8 cellular contexts compared by ENCODE assay signal in genomic region chr10:27505537-27505936, GRCh38. TPM values are rescaled to one million over a fixed set of nuclear protein-coding genes. Genes with fewer than 3 reads are reported as not detected.
DNase-seq lines count a peak whose midpoint lies in the region; ATAC-seq and TF ChIP-seq lines count a peak whose summit lies in the region.
"Not testable (repeated sequence)": the region's sequence is repeated elsewhere in the genome, so short reads cannot be mapped to it uniquely, and the experiment has no call there.

No MANE protein-coding gene starts in this region.

- H3K4me1 Mint-ChIP-seq in activated naive CD4-positive, alpha-beta T cell treated with anti-CD3 and anti-CD28 coated beads, Interleukin-2, amount 10 ng/mL, durations not matched to agents 7 days and 5 days = peaks cover 57% of the 10 kb centered on the region
- peaks cover 61 to 74% of the 10 kb centered on the region in 2 donors for H3K4me1 Mint-ChIP-seq in immature natural killer cell
- H3K4me1 Mint-ChIP-seq in stimulated activated naive CD8-positive, alpha-beta T cell treated with anti-CD3 and anti-CD28 coated beads, Interleukin-15, amount 100 ng/mL, for 72 hours = peaks cover 57% of the 10 kb centered on the region

- peaks cover 35% of the 10 kb centered on the region for H3K36me3 Mint-ChIP-seq in activated naive CD4-positive, alpha-beta T cell treated with anti-CD3 and anti-CD28 coated beads, Interleukin-2, amount 10 ng/mL, durations not matched to agents 7 days and 5 days
- not testable (repeated sequence) for H3K36me3 Mint-ChIP-seq in immature natural killer cell

- CTCF ChIA-PET in HEK293 (lab: Yijun Ruan, JAX) = not testable (repeated sequence)
- CTCF ChIA-PET in SK-N-SH (lab: Yijun Ruan, JAX) = interaction anchor here (1.4 kb wide), 1 partner anchor 9 kb away, joined by 3 read pairs; no protein-coding TSS in a partner anchor
- CTCF ChIA-PET in activated naive CD4-positive, alpha-beta T cell treated with anti-CD3 and anti-CD28 coated beads, Interleukin-2, amount 10 ng/mL, durations not matched to agents 7 days and 5 days (lab: Charles Lee) = interaction anchor here (1.9 kb wide), 1 partner anchor 8 kb away, joined by 5 read pairs; no protein-coding TSS in a partner anchor

- H3K9ac ChIP-seq in SK-N-SH = not testable (repeated sequence)

- H3K36me3 ChIP-seq in HEK293 (ENCODE audit: control insufficient read depth in 2 of 2, insufficient read depth in 1 of 2, low read length in 2 of 2) (peaks cover 4 to 22% of the 10 kb centered on the region in 2 experiments; a peak in 2 of 3 replicates), SK-N-SH (replicated peaks in 1 of 2; ENCODE audit: control insufficient read depth in 1 of 2, insufficient read depth in 2 of 2, low read length in 1 of 2) (peaks cover 22 to 27% of the 10 kb centered on the region in 2 experiments), neuron (ENCODE audit: insufficient read depth, low read length) (peaks cover 17% of the 10 kb centered on the region)

- not testable (repeated sequence) for H3K27ac Mint-ChIP-seq in activated naive CD4-positive, alpha-beta T cell treated with anti-CD3 and anti-CD28 coated beads, Interleukin-2, amount 10 ng/mL, durations not matched to agents 7 days and 5 days; stimulated activated naive CD8-positive, alpha-beta T cell treated with anti-CD3 and anti-CD28 coated beads, Interleukin-15, amount 100 ng/mL, for 72 hours
- peak overlapping the region; percentile 58 to 100 (median 82) for H3K27ac Mint-ChIP-seq in immature natural killer cell

- H3K9me2 ChIP-seq in SK-N-SH = not testable (repeated sequence)

- H3K4me3 Mint-ChIP-seq in activated naive CD4-positive, alpha-beta T cell treated with anti-CD3 and anti-CD28 coated beads, Interleukin-2, amount 10 ng/mL, durations not matched to agents 7 days and 5 days = peak overlapping the region; percentile 69
- H3K4me3 Mint-ChIP-seq in immature natural killer cell = peak overlapping the region; percentile 69 to 78 (median 76)
- H3K4me3 Mint-ChIP-seq in stimulated activated naive CD8-positive, alpha-beta T cell treated with anti-CD3 and anti-CD28 coated beads, Interleukin-15, amount 100 ng/mL, for 72 hours = peak overlapping the region; percentile 74

- not testable (repeated sequence) for H3K27ac ChIP-seq in HEK293 (ENCODE audit: extremely low read depth, low read depth, low read length); SK-N-SH (ENCODE audit: low read depth in 2 of 2, low read length in 1 of 2); dorsolateral prefrontal cortex

- H3K4me2 ChIP-seq in SK-N-SH = peak overlapping the region; percentile 89

- TF ChIP-seq CTCF in AG09309 (IDR thresholded peaks at IDR 0.05; ENCODE audit: control insufficient read depth, insufficient read depth, low read depth, low read length, missing control alignments); HEK293 (tag by site-specific recombination; IDR thresholded peaks at IDR 0.05); SK-N-SH (IDR thresholded peaks at IDR 0.05); dorsolateral prefrontal cortex (IDR thresholded peaks at IDR 0.05 in 54 of 56, conservative IDR thresholded peaks at IDR 0.05 in 2 of 56; ENCODE audit: low read depth in 1 of 56, partially characterized antibody in 56 of 56): not testable (repeated sequence)

- TF ChIP-seq RAD21 in SK-N-SH (IDR thresholded peaks at IDR 0.05; ENCODE audit: low read length) = not testable (repeated sequence)

- WGBS in SK-N-SH (ENCODE audit: low lambda C conversion rate) = 93% methylated on average over 15 of the region's 15 CpGs

- not testable (repeated sequence) for DNase-seq in AG09309 (ENCODE audit: low read depth); SK-N-SH; activated naive CD4-positive, alpha-beta T cell treated with anti-CD3 and anti-CD28 coated beads, Interleukin-2, amount 10 ng/mL, durations not matched to agents 7 days and 5 days; dorsolateral prefrontal cortex; immature natural killer cell; stimulated activated naive CD8-positive, alpha-beta T cell treated with anti-CD3 and anti-CD28 coated beads, Interleukin-15, amount 100 ng/mL, for 72 hours

- not testable (repeated sequence) for H3K27me3 Mint-ChIP-seq in activated naive CD4-positive, alpha-beta T cell treated with anti-CD3 and anti-CD28 coated beads, Interleukin-2, amount 10 ng/mL, durations not matched to agents 7 days and 5 days; stimulated activated naive CD8-positive, alpha-beta T cell treated with anti-CD3 and anti-CD28 coated beads, Interleukin-15, amount 100 ng/mL, for 72 hours
- H3K27me3 Mint-ChIP-seq in immature natural killer cell (ENCODE audit: low read depth in 3 of 3) = peaks cover 5 to 12% (median 8%) of the 10 kb centered on the region in 3 donors

- not testable (repeated sequence) for H2AFZ ChIP-seq in SK-N-SH (ENCODE audit: low read depth); neuron (ENCODE audit: low read depth, low read length)

- H3K4me1 ChIP-seq in HEK293 (ENCODE audit: control insufficient read depth, insufficient read depth, low read length); SK-N-SH (ENCODE audit: control insufficient read depth in 1 of 2, insufficient read depth in 2 of 2, low read depth in 1 of 2, low read length in 1 of 2); neuron (ENCODE audit: insufficient read depth, low read length): not testable (repeated sequence)

- ATAC-seq in stimulated activated naive CD8-positive, alpha-beta T cell treated with anti-CD3 and anti-CD28 coated beads, Interleukin-15, amount 100 ng/mL, for 72 hours = not testable (repeated sequence)

- H3F3A ChIP-seq in SK-N-SH (replicated peaks; ENCODE audit: insufficient read depth) = not testable (repeated sequence)

- H3K9me3 Mint-ChIP-seq in activated naive CD4-positive, alpha-beta T cell treated with anti-CD3 and anti-CD28 coated beads, Interleukin-2, amount 10 ng/mL, durations not matched to agents 7 days and 5 days; immature natural killer cell; stimulated activated naive CD8-positive, alpha-beta T cell treated with anti-CD3 and anti-CD28 coated beads, Interleukin-15, amount 100 ng/mL, for 72 hours: not testable (repeated sequence)

- intact Hi-C loops in dorsolateral prefrontal cortex (cut with DNase I) = loop anchor here in 1 of 2 donors (10.0 kb wide), 3 partner anchors 261 to 1029 kb away; partner anchors contain the start of genes ACBD5, MPP7 and WAC

- peaks cover 54% of the 10 kb centered on the region for H4K20me1 ChIP-seq in SK-N-SH (ENCODE audit: insufficient read depth)

- not testable (repeated sequence) for H3K27me3 ChIP-seq in SK-N-SH (ENCODE audit: insufficient read depth); dorsolateral prefrontal cortex; neuron (ENCODE audit: insufficient read depth, low read length)

- H3K4me3 ChIP-seq in AG09309 (ENCODE audit: control insufficient read depth, low read depth, low read length) (peak overlapping the region; percentile 12), HEK293 (ENCODE audit: low read depth, low read length) (peak overlapping the region; percentile 11), SK-N-SH (ENCODE audit: low read depth in 2 of 2, low read length in 1 of 2) (peak overlapping the region; percentile 95; a peak in 2 of 4 replicates), dorsolateral prefrontal cortex (peak overlapping the region in 58 of 59 donors; percentile 66 to 97 (median 88)), neuron (ENCODE audit: low read length) (peak overlapping the region; percentile 81)

- POLR2A ChIA-PET in HEK293 (lab: Yijun Ruan, JAX); SK-N-SH (lab: Yijun Ruan, JAX): not testable (repeated sequence)

- H3K79me2 ChIP-seq in SK-N-SH (ENCODE audit: insufficient read depth) = peaks cover 64% of the 10 kb centered on the region

- H3K9me3 ChIP-seq in HEK293 (ENCODE audit: control insufficient read depth, insufficient read depth, low read depth, low read length); SK-N-SH; neuron (ENCODE audit: low read length): not testable (repeated sequence)

- not testable (repeated sequence) for TF ChIP-seq EP300 in SK-N-SH (IDR thresholded peaks at IDR 0.05; ENCODE audit: borderline replicate concordance in 1 of 2, low read depth in 1 of 2, low read length in 1 of 2)

RNA-seq across cellular contexts. Expression of gene RAB18, which starts 1.4 kb away (rescaled TPM):
- polyA plus RNA-seq in SK-N-SH (2012; rRNA removed) (10.2 and 13.6 TPM in 2 replicates), immature natural killer cell (100 to 1,000 TPM in 2 of 3 donors, 10 to 100 TPM in 1; 93.4 to 154 (median 109) TPM)
- polyA plus RNA-seq in SK-N-SH (2012; cell fraction: cytosol; rRNA removed) = 15.8 and 26.8 TPM in 2 replicates
- polyA plus RNA-seq in SK-N-SH (2012; cell fraction: nucleus; rRNA removed) = 4.3 and 9.7 TPM in 2 replicates
- total RNA-seq in dorsolateral prefrontal cortex = 100 to 1,000 TPM in 118 of 120 experiments, 10 to 100 TPM in 2; 87.4 to 185 (median 148) TPM

Comparison
In these comparisons a context has a peak if more than half of its experiments do, and no peak if none do; other contexts are left out.
1. H3K4me3 ChIP-seq: peak in every context shown above with its lines; median percentile 95 in SK-N-SH; 88 in dorsolateral prefrontal cortex; 81 in neuron; 12 in AG09309; 11 in HEK293.